3 cellular contexts compared by ENCODE assay signal in the genomic region with DNA sequence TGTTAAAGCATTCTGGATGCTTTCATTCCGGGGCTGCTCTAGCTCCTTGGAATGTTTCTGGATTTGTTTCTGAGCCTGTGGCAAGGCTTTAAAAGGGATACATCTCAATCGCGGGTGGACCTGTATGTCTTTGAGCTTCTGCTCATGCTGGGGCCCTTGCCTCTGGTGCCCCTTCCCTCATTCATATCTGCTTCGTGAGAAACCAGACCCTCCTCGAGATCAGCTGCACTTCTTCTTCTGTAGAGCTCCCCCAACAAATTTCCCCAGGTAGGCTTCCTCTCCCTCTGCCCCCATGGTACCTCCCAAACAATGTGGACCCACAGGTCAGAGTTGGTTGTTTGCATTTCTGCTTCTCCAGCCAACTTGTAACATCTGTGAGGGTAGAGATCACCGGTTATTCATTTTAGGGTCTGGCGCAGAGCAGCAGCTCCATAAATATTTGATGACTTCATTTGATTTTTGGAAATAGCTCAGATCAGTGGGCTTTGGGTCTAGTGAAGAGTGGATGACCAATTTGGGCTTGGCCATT.
TF ChIP-seq lines count a peak whose summit lies in the region.

No MANE protein-coding gene starts in this region.

TF ChIP-seq in liver, 16 proteins besides CTCF, POLR2A, EP300 and RAD21:
- peak in 1 of 2 donors; percentile 10 for TF ChIP-seq RXRA (IDR thresholded peaks at IDR 0.05)
- TF ChIP-seq YY1 (IDR thresholded peaks at IDR 0.05): no peak
- TF ChIP-seq FOXA1 (IDR thresholded peaks at IDR 0.05): no peak
- peak; percentile 48 to 60 for TF ChIP-seq HNF4A (conservative IDR thresholded peaks at IDR 0.05)
- TF ChIP-seq FOXA2 (IDR thresholded peaks at IDR 0.05): no peak
- no peak for TF ChIP-seq JUND (IDR thresholded peaks at IDR 0.05)
- no peak for TF ChIP-seq GABPA (IDR thresholded peaks at IDR 0.05 in 1 of 2, conservative IDR thresholded peaks at IDR 0.05 in 1 of 2)
- TF ChIP-seq SP1 (IDR thresholded peaks at IDR 0.05): no peak
- no peak for TF ChIP-seq NR2F2 (IDR thresholded peaks at IDR 0.05)
- no peak for TF ChIP-seq ATF3 (IDR thresholded peaks at IDR 0.05)

TF ChIP-seq in HepG2, 621 proteins besides CTCF, POLR2A, EP300 and RAD21:
- no peak for TF ChIP-seq ETS1 (CRISPR knock-in tag; IDR thresholded peaks at IDR 0.05)
- TF ChIP-seq ZNF329 (CRISPR knock-in tag; IDR thresholded peaks at IDR 0.05; ENCODE audit: low read depth): no peak
TF ChIP-seq in HepG2: peak in this region for 0.

TF ChIP-seq in K562, 482 proteins besides CTCF, POLR2A, EP300 and RAD21:
- TF ChIP-seq PRDM10 (IDR thresholded peaks at IDR 0.05; ENCODE audit: partially characterized antibody) (peak; percentile 67), ARID2 (IDR thresholded peaks at IDR 0.05) (no peak), MBD2 (IDR thresholded peaks at IDR 0.05; ENCODE audit: borderline replicate concordance, low read depth) (no peak)
